ENCODE assay signal across 1 cellular context in genomic region chr1:39901486-39902120, GRCh38.
A peak's percentile ranks its signal among the peaks of the same experiment; 100 is the strongest.
TF ChIP-seq lines count a peak whose summit lies in the region.

A gene with protein sequence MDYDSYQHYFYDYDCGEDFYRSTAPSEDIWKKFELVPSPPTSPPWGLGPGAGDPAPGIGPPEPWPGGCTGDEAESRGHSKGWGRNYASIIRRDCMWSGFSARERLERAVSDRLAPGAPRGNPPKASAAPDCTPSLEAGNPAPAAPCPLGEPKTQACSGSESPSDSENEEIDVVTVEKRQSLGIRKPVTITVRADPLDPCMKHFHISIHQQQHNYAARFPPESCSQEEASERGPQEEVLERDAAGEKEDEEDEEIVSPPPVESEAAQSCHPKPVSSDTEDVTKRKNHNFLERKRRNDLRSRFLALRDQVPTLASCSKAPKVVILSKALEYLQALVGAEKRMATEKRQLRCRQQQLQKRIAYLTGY (minus strand): TSS chr1:39901917. CDS start chr1:39901434, 483 bp downstream.

TF ChIP-seq in H1, 55 proteins besides CTCF, POLR2A, EP300 and RAD21:
- peak; percentile 8 for TF ChIP-seq EZH2 (IDR thresholded peaks at IDR 0.05; ENCODE audit: low read depth, low read length, severe bottlenecking)
- peak; percentile 29; the same call in 1 of the 2 replicates for TF ChIP-seq CREB1 (IDR thresholded peaks at IDR 0.05)
- TF ChIP-seq, protein P1, sequence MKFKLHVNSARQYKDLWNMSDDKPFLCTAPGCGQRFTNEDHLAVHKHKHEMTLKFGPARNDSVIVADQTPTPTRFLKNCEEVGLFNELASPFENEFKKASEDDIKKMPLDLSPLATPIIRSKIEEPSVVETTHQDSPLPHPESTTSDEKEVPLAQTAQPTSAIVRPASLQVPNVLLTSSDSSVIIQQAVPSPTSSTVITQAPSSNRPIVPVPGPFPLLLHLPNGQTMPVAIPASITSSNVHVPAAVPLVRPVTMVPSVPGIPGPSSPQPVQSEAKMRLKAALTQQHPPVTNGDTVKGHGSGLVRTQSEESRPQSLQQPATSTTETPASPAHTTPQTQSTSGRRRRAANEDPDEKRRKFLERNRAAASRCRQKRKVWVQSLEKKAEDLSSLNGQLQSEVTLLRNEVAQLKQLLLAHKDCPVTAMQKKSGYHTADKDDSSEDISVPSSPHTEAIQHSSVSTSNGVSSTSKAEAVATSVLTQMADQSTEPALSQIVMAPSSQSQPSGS (IDR thresholded peaks at IDR 0.05; ENCODE audit: low read length): no peak
- TF ChIP-seq TAF1 (IDR thresholded peaks at IDR 0.05; ENCODE audit: low read depth, low read length): peak; percentile 43; the same call in 1 of the 2 replicates
- TF ChIP-seq RFX5 (IDR thresholded peaks at IDR 0.05; ENCODE audit: borderline replicate concordance, low read depth, low read length): no peak
- TF ChIP-seq KDM4A (IDR thresholded peaks at IDR 0.05; ENCODE audit: low read depth, low read length, severe bottlenecking): peak; percentile 83
- peak; percentile 25 for TF ChIP-seq PHF8 (conservative IDR thresholded peaks at IDR 0.05; ENCODE audit: low read depth, low read length)
